In genomic region chr7:73005693-73006447, GRCh38 we compare ENCODE assay signal across 1 cellular context.
TF ChIP-seq lines count a peak whose summit lies in the region.

No MANE protein-coding gene starts in this region.

TF ChIP-seq in GM12878, 131 proteins besides CTCF, POLR2A, EP300 and RAD21:
- TF ChIP-seq PKNOX1 (IDR thresholded peaks at IDR 0.05) (peak; percentile 56; the same call in 1 of the 2 replicates), NR2C1 (IDR thresholded peaks at IDR 0.05) (peak; percentile 92), MTA2 (IDR thresholded peaks at IDR 0.05; ENCODE audit: low read depth) (peak; percentile 71), CREB1 (IDR thresholded peaks at IDR 0.05; ENCODE audit: low read depth) (peak; percentile 49; the same call in 1 of the 2 replicates), SMAD1 (IDR thresholded peaks at IDR 0.05; ENCODE audit: low read depth, partially characterized antibody) (peak; percentile 51), GATAD2B (conservative IDR thresholded peaks at IDR 0.05; ENCODE audit: low read depth) (0 out of 2 replicates have a peak, but pooled peaks have one; percentile 28), NKRF (conservative IDR thresholded peaks at IDR 0.05) (peak; percentile 53; the same call in 1 of the 2 replicates), RELB (IDR thresholded peaks at IDR 0.05; ENCODE audit: low read depth) (peak; percentile 55; the same call in 1 of the 2 replicates), ATF7 (IDR thresholded peaks at IDR 0.05; ENCODE audit: low read depth) (peak; percentile 60; the same call in 1 of the 2 replicates), MLLT1 (IDR thresholded peaks at IDR 0.05) (peak; percentile 86), PML (IDR thresholded peaks at IDR 0.05; ENCODE audit: low read length) (peak; percentile 75), RAD51 (IDR thresholded peaks at IDR 0.05) (peak; percentile 26; the same call in 1 of the 2 replicates), POLR2AphosphoS2 (IDR thresholded peaks at IDR 0.05; ENCODE audit: low read depth, low read length) (0 out of 2 replicates have a peak, but pooled peaks have one; percentile 52), RUNX3 (IDR thresholded peaks at IDR 0.05; ENCODE audit: low read length) (peak; percentile 57), POLR2AphosphoS5 (IDR thresholded peaks at IDR 0.05; ENCODE audit: low read length) (peak; percentile 84), RELA (IDR thresholded peaks at IDR 0.05; ENCODE audit: borderline replicate concordance, partially characterized antibody) (peak; percentile 30), TAF1 (IDR thresholded peaks at IDR 0.05; ENCODE audit: borderline replicate concordance, low read depth, low read length) (peak; percentile 71; the same call in 1 of the 2 replicates), IRF3 (IDR thresholded peaks at IDR 0.05) (peak; percentile 71; the same call in 1 of the 2 replicates), BCL3 (IDR thresholded peaks at IDR 0.05; ENCODE audit: borderline replicate concordance, insufficient read depth, low read depth, low read length, poor library complexity, severe bottlenecking) (peak; percentile 27), E4F1 (IDR thresholded peaks at IDR 0.05; ENCODE audit: borderline replicate concordance, partially characterized antibody) (peak; percentile 42), POU2F2 (IDR thresholded peaks at IDR 0.05; ENCODE audit: borderline replicate concordance, low read depth, low read length) (peak; percentile 51; the same call in 1 of the 3 replicates), NR2F1 (conservative IDR thresholded peaks at IDR 0.05) (peak; percentile 69), ZNF207 (IDR thresholded peaks at IDR 0.05; ENCODE audit: borderline replicate concordance) (peak; percentile 32; the same call in 1 of the 2 replicates), CBFB (IDR thresholded peaks at IDR 0.05; ENCODE audit: low read depth) (0 out of 2 replicates have a peak, but pooled peaks have one; percentile 44), SKIL (IDR thresholded peaks at IDR 0.05; ENCODE audit: low read depth, poor library complexity, severe bottlenecking) (peak; percentile 57), IKZF1 (conservative IDR thresholded peaks at IDR 0.05) (0 out of 2 replicates have a peak, but pooled peaks have one; percentile 31), IRF5 (IDR thresholded peaks at IDR 0.05; ENCODE audit: borderline replicate concordance) (0 out of 2 replicates have a peak, but pooled peaks have one; percentile 29), HDGF (IDR thresholded peaks at IDR 0.05) (peak; percentile 58; the same call in 1 of the 2 replicates), SMAD5 (IDR thresholded peaks at IDR 0.05; ENCODE audit: low read depth) (peak; percentile 80; the same call in 1 of the 2 replicates), YY1 (IDR thresholded peaks at IDR 0.05; ENCODE audit: low read depth, low read length) (peak; percentile 42; the same call in 1 of the 2 replicates), RB1 (IDR thresholded peaks at IDR 0.05; ENCODE audit: borderline replicate concordance) (0 out of 2 replicates have a peak, but pooled peaks have one; percentile 51), ZBTB40 (IDR thresholded peaks at IDR 0.05; ENCODE audit: borderline replicate concordance) (peak; percentile 72; the same call in 1 of the 2 replicates), TCF12 (IDR thresholded peaks at IDR 0.05; ENCODE audit: low read depth, low read length) (0 out of 2 replicates have a peak, but pooled peaks have one; percentile 20), BHLHE40 (IDR thresholded peaks at IDR 0.05; ENCODE audit: borderline replicate concordance in 1 of 2, low read depth in 2 of 2, low read length in 1 of 2) (peak in 1 of 2 experiments; percentile 77; a peak in 2 of 4 replicates), NBN (IDR thresholded peaks at IDR 0.05) (peak; percentile 91; the same call in 1 of the 2 replicates)
